ENCODE assay signal across 24 cellular contexts in the genomic region with DNA sequence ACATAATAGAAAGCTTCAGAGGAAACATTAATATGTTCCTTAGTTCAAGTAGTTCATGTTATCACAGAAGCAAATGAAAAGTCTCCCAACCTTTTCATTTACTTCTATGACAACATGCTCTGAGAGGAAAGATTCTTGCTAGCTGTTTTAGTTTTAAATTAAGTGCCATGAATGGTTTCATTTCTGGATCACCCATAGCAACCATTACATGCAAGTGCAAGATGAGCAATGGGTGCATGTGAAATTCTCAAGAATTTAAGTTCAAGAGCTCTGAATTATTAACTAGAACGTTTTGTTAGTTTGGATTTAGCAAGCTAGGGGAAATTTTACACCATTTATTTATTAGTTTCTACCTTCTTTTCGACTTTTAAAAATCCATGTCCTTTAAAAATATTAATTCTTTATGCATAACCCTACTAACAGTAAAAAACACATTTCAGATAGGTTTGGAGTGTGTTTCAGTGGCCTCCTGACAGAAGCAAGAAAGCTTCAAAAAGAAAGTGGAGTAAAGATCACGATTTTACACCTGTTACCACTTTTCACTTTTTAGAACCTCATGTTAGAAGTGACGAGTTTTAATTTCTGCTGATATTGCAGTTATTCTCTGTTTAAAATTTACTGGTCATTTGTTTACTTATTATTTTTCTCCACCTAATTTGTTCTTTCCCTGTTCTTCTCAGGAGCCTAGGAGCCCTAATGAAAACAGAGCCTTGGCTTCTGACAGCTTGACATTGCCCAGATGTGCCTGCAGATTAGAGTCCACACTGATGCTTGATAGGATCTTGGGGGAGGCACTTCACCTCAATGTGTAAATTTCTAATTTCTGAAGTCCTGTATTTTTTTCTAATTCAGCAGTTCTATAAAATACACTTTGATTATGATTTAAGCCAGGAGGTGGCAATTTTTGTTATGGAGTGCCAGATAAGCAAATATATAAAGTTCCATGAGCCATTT.
"Had no signal": no experiment of that assay in that cellular context is flagged by ENCODE, and none has a peak within 500 bp of the region (broad histone marks: within the 10 kb centered on the region; RNA-seq: fewer than 3 reads in every experiment).

No MANE protein-coding gene starts in this region.

- H3K36me3 Mint-ChIP-seq: activated naive CD4-positive, alpha-beta T cell treated with anti-CD3 and anti-CD28 coated beads, Interleukin-2, amount 10 ng/mL, durations not matched to agents 7 days and 5 days; brain had no signal

- H3K4me3 Mint-ChIP-seq: activated B cell treated with CpG ODN at 0.5 μM for 24 hours; activated CD8-positive, alpha-beta T cell treated with anti-CD3 and anti-CD28 coated beads for 36 hours; activated naive CD4-positive, alpha-beta T cell treated with anti-CD3 and anti-CD28 coated beads, Interleukin-2, amount 10 ng/mL, durations not matched to agents 7 days and 5 days; activated naive CD8-positive, alpha-beta T cell treated with anti-CD3 and anti-CD28 coated beads, Interleukin-2, amount 50 U/mL, for 24 hours; activated T-cell treated with anti-CD3 and anti-CD28 coated beads, Interleukin-2, amount 50 U/mL, for 4 hours; brain; endodermal cell had no signal

- H3K4me3 ChIP-seq: dorsolateral prefrontal cortex, left lung, thyroid gland had no signal

- H3K9me3 Mint-ChIP-seq: activated B cell treated with CpG ODN at 0.5 μM for 24 hours; activated CD8-positive, alpha-beta T cell treated with anti-CD3 and anti-CD28 coated beads for 36 hours; activated naive CD8-positive, alpha-beta T cell treated with anti-CD3 and anti-CD28 coated beads, Interleukin-2, amount 50 U/mL, for 24 hours; brain; endodermal cell had no signal

- H3K27me3 Mint-ChIP-seq: activated B cell treated with CpG ODN at 0.5 μM for 24 hours; activated CD8-positive, alpha-beta T cell treated with anti-CD3 and anti-CD28 coated beads for 36 hours; activated naive CD4-positive, alpha-beta T cell treated with anti-CD3 and anti-CD28 coated beads, Interleukin-2, amount 10 ng/mL, durations not matched to agents 7 days and 5 days; activated naive CD8-positive, alpha-beta T cell treated with anti-CD3 and anti-CD28 coated beads, Interleukin-2, amount 50 U/mL, for 24 hours; brain; progenitor cell of endocrine pancreas had no signal

- H3K27ac Mint-ChIP-seq: activated B cell treated with CpG ODN at 0.5 μM for 24 hours; activated CD8-positive, alpha-beta T cell treated with anti-CD3 and anti-CD28 coated beads for 36 hours; activated naive CD4-positive, alpha-beta T cell treated with anti-CD3 and anti-CD28 coated beads, Interleukin-2, amount 10 ng/mL, durations not matched to agents 7 days and 5 days; activated naive CD8-positive, alpha-beta T cell treated with anti-CD3 and anti-CD28 coated beads, Interleukin-2, amount 50 U/mL, for 24 hours; brain; endodermal cell; progenitor cell of endocrine pancreas had no signal

- H3K27me3 ChIP-seq: dorsolateral prefrontal cortex, foreskin keratinocyte, left lung, thyroid gland had no signal

- H3K4me1 Mint-ChIP-seq: activated B cell treated with CpG ODN at 0.5 μM for 24 hours; activated naive CD4-positive, alpha-beta T cell treated with anti-CD3 and anti-CD28 coated beads, Interleukin-2, amount 10 ng/mL, durations not matched to agents 7 days and 5 days; activated naive CD8-positive, alpha-beta T cell treated with anti-CD3 and anti-CD28 coated beads, Interleukin-2, amount 50 U/mL, for 24 hours; endodermal cell had no signal

- H3K4me1 ChIP-seq: foreskin keratinocyte, left lung, thyroid gland had no signal

- H3K27ac ChIP-seq: dorsolateral prefrontal cortex, epithelial cell of prostate, foreskin keratinocyte, left lung, thyroid gland had no signal

- DNase-seq: activated B cell treated with CpG ODN at 0.5 μM for 24 hours; activated CD4-positive, alpha-beta T cell treated with anti-CD3 and anti-CD28 coated beads for 4 hours; activated CD8-positive, alpha-beta T cell treated with anti-CD3 and anti-CD28 coated beads for 36 hours; activated effector memory CD4-positive, alpha-beta T cell treated with Interleukin-2 at 50 U/mL for 16 hours; activated naive CD4-positive, alpha-beta T cell treated with anti-CD3 and anti-CD28 coated beads, Interleukin-2, amount 10 ng/mL, durations not matched to agents 7 days and 5 days; activated naive CD8-positive, alpha-beta T cell treated with anti-CD3 and anti-CD28 coated beads, Interleukin-2, amount 50 U/mL, for 24 hours; activated T-cell treated with anti-CD3 and anti-CD28 coated beads, Interleukin-2, amount 50 U/mL, for 4 hours; anterior cingulate cortex; central memory CD4-positive, alpha-beta T cell; dorsolateral prefrontal cortex; endodermal cell; foreskin keratinocyte; glutamatergic neuron; hippocampal formation; left lung; stimulated activated CD4-positive, alpha-beta T cell treated with anti-CD3 and anti-CD28 coated beads, Interleukin-2, amount 100 ng/mL, for 24 hours; stimulated activated naive CD4-positive, alpha-beta T cell treated with Interleukin-2 at 50 U/mL for 16 hours; T-helper 9 cell; thyroid gland had no signal

- FAIRE-seq: colon, islet of Langerhans had no signal

- H3K9me3 ChIP-seq: left lung, thyroid gland had no signal

- H3K36me3 ChIP-seq: left lung, thyroid gland had no signal
